In the genomic region with DNA sequence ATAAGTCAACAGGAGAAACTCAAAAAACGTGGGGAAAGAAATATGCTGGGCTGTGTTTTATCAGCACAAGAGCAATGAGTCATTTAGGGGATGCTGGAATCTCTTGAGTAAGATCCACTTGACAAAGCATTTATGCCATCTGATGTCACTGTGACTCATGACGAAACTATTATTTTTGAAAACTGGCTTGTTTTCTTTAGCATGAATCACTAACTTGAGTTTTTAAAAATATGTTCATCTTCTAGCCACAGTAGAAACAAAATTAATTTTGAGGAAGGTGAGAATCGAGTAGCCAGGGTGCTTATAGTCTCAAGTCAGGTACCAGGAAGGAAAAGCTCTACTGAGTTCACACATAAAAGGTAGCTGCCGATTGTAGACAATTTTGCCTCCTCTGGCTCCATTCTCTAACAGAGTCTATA, we compare ENCODE assay signal across 12 cellular contexts.
DNase-seq lines count a peak whose midpoint lies in the region; FAIRE-seq and TF ChIP-seq lines count a peak whose summit lies in the region.
"Had no signal": no experiment of that assay in that cellular context is flagged by ENCODE, and none has a peak within 500 bp of the region (broad histone marks: within the 10 kb centered on the region; RNA-seq: fewer than 3 reads in every experiment).

No MANE protein-coding gene starts in this region.

- FAIRE-seq in astrocyte (lab: Jason Lieb, UNC), result peak; percentile 99

- no peaks in the 10 kb centered on the region for H3K27me3 ChIP-seq in astrocyte (ENCODE audit: insufficient read depth, low read length)
- H3K27me3 ChIP-seq in kidney epithelial cell (ENCODE audit: control insufficient read depth, insufficient read depth, low read length), result no peaks in the 10 kb centered on the region
- H3K27me3 ChIP-seq in endodermal cell (ENCODE audit: control insufficient read depth, insufficient read depth, low read length, poor library complexity, severe bottlenecking), result no peaks in the 10 kb centered on the region
- H3K27me3 ChIP-seq in tibial nerve, result no peaks in the 10 kb centered on the region

- H3K4me2 ChIP-seq in astrocyte (ENCODE audit: low read length), result peak overlapping the region; percentile 70

- H3K9me3 ChIP-seq in astrocyte (ENCODE audit: insufficient read depth, low read depth, low read length) (peaks cover 7% of the 10 kb centered on the region), endodermal cell (ENCODE audit: control insufficient read depth, low read length) (peaks cover 7% of the 10 kb centered on the region), tibial nerve (peaks cover 0 to 6% (median 0%) of the 10 kb centered on the region in 4 donors)

- no peak for TF ChIP-seq CTCF in astrocyte (IDR thresholded peaks at IDR 0.05; ENCODE audit: insufficient read depth, low read depth, low read length)
- no peak for TF ChIP-seq CTCF in kidney epithelial cell (IDR thresholded peaks at IDR 0.05; ENCODE audit: insufficient read depth, low read length, poor library complexity, severe bottlenecking)
- TF ChIP-seq CTCF in endodermal cell (conservative IDR thresholded peaks at IDR 0.05), result no peak
- TF ChIP-seq CTCF in tibial nerve (IDR thresholded peaks at IDR 0.05), result no peak

- DNase-seq in AG20443 (ENCODE audit: low spot score), result peak; percentile 85
- peak; percentile 98 for DNase-seq in HS-5 (ENCODE audit: low read depth)
- peak; percentile 99 for DNase-seq in astrocyte (ENCODE audit: low read depth)
- peak; percentile 96 for DNase-seq in kidney epithelial cell (ENCODE audit: low read depth)
- no peak for DNase-seq in endodermal cell
- DNase-seq in activated T-helper 2 cell treated with anti-CD3 and anti-CD28 coated beads, Interferon-gamma antibody, Interleukin-2, Interleukin-4, amounts not matched to agents 10 μg/mL and 5 μg/mL and 100 μg/mL, durations not matched to agents 14 hours and 24 hours and 36 hours (ENCODE audit: low spot score), result no peak
- no peak for DNase-seq in stimulated activated CD4-positive, alpha-beta T cell treated with anti-CD3 and anti-CD28 coated beads, Interleukin-4, amount 100 ng/mL, for 4 hours
- DNase-seq in tibial nerve (ENCODE audit: low spot score in 2 of 2), result no peak
- DNase-seq: effector memory CD8-positive, alpha-beta T cell; GDM1; natural killer cell; NCI-H1417 had no signal

- no peak for TF ChIP-seq EP300 in tibial nerve (IDR thresholded peaks at IDR 0.05)

- H3K9ac ChIP-seq in astrocyte (ENCODE audit: low read length), result peak overlapping the region; percentile 56
- no peak overlapping the region for H3K9ac ChIP-seq in endodermal cell (ENCODE audit: extremely low read depth, low read length, poor library complexity, severe bottlenecking)

- H3K4me1 ChIP-seq in astrocyte (ENCODE audit: insufficient read depth, low read length) (peaks cover 15% of the 10 kb centered on the region), endodermal cell (ENCODE audit: control insufficient read depth, insufficient read depth, low read length) (no peaks in the 10 kb centered on the region), tibial nerve (peaks cover 0 to 7% (median 0%) of the 10 kb centered on the region in 4 donors)

- H3K36me3 Mint-ChIP-seq in astrocyte (ENCODE audit: low read depth, unreplicated experiment) (no peaks in the 10 kb centered on the region), endodermal cell (ENCODE audit: low read depth) (peaks cover 5% of the 10 kb centered on the region)
- H3K36me3 Mint-ChIP-seq in activated T-helper 2 cell treated with anti-CD3 and anti-CD28 coated beads, Interferon-gamma antibody, Interleukin-2, Interleukin-4, amounts not matched to agents 10 μg/mL and 5 μg/mL and 100 μg/mL, durations not matched to agents 14 hours and 24 hours and 36 hours (ENCODE audit: low read depth), result no peaks in the 10 kb centered on the region
- H3K36me3 Mint-ChIP-seq: natural killer cell had no signal

- H3K79me2 ChIP-seq in astrocyte (ENCODE audit: insufficient read depth, low read length), result no peaks in the 10 kb centered on the region

- H3K27me3 Mint-ChIP-seq in astrocyte (ENCODE audit: low read depth, unreplicated experiment), result no peaks in the 10 kb centered on the region
- no peaks in the 10 kb centered on the region for H3K27me3 Mint-ChIP-seq in endodermal cell (ENCODE audit: insufficient read depth)
- H3K27me3 Mint-ChIP-seq in activated T-helper 2 cell treated with anti-CD3 and anti-CD28 coated beads, Interferon-gamma antibody, Interleukin-2, Interleukin-4, amounts not matched to agents 10 μg/mL and 5 μg/mL and 100 μg/mL, durations not matched to agents 14 hours and 24 hours and 36 hours (ENCODE audit: low read depth), result no peaks in the 10 kb centered on the region
- H3K27me3 Mint-ChIP-seq: effector memory CD8-positive, alpha-beta T cell had no signal

- no peaks in the 10 kb centered on the region for H3K36me3 ChIP-seq in astrocyte (ENCODE audit: insufficient read depth, low read length)
- H3K36me3 ChIP-seq in kidney epithelial cell (ENCODE audit: control insufficient read depth, insufficient read depth, low read length), result no peaks in the 10 kb centered on the region
- H3K36me3 ChIP-seq in endodermal cell (ENCODE audit: control insufficient read depth, insufficient read depth, low read length), result no peaks in the 10 kb centered on the region
- H3K36me3 ChIP-seq in tibial nerve, result no peaks in the 10 kb centered on the region

- peak overlapping the region; percentile 87 for H3K27ac ChIP-seq in astrocyte (ENCODE audit: low read depth, low read length)
- no peak overlapping the region for H3K27ac ChIP-seq in endodermal cell (ENCODE audit: low read depth, low read length)
- no peak overlapping the region for H3K27ac ChIP-seq in tibial nerve

- H3K4me3 ChIP-seq in astrocyte (ENCODE audit: insufficient read depth, low read depth, low read length) (peak overlapping the region; percentile 15), kidney epithelial cell (ENCODE audit: low read depth, low read length) (no peak overlapping the region), endodermal cell (ENCODE audit: low read length) (no peak overlapping the region), tibial nerve (no peak overlapping the region)

- no peak overlapping the region for H2AFZ ChIP-seq in astrocyte (ENCODE audit: low read depth, low read length)

- peak overlapping the region; percentile 31 for H3K4me3 Mint-ChIP-seq in astrocyte (ENCODE audit: unreplicated experiment)
- H3K4me3 Mint-ChIP-seq in endodermal cell, result no peak overlapping the region
- no peak overlapping the region for H3K4me3 Mint-ChIP-seq in activated T-helper 2 cell treated with anti-CD3 and anti-CD28 coated beads, Interferon-gamma antibody, Interleukin-2, Interleukin-4, amounts not matched to agents 10 μg/mL and 5 μg/mL and 100 μg/mL, durations not matched to agents 14 hours and 24 hours and 36 hours (ENCODE audit: low read depth)
- H3K4me3 Mint-ChIP-seq: effector memory CD8-positive, alpha-beta T cell; natural killer cell had no signal

- H3K4me1 Mint-ChIP-seq in astrocyte (ENCODE audit: low read depth, unreplicated experiment), result peaks cover 21% of the 10 kb centered on the region
- no peaks in the 10 kb centered on the region for H3K4me1 Mint-ChIP-seq in endodermal cell
- no peaks in the 10 kb centered on the region for H3K4me1 Mint-ChIP-seq in activated T-helper 2 cell treated with anti-CD3 and anti-CD28 coated beads, Interferon-gamma antibody, Interleukin-2, Interleukin-4, amounts not matched to agents 10 μg/mL and 5 μg/mL and 100 μg/mL, durations not matched to agents 14 hours and 24 hours and 36 hours (ENCODE audit: low read depth)
- H3K4me1 Mint-ChIP-seq: natural killer cell had no signal

- 71 to 79% methylated on average over 4 of the region's 4 CpGs for WGBS in endodermal cell (ENCODE audit: insufficient coverage in 1 of 2, insufficient read length in 1 of 2), 2 experiments
- WGBS in tibial nerve, 2 donors, result 52% methylated on average over 4 of the region's 4 CpGs

- H4K20me1 ChIP-seq in astrocyte (ENCODE audit: insufficient read depth, low read length), result no peaks in the 10 kb centered on the region

- intact Hi-C loops in activated T-helper 2 cell treated with anti-CD3 and anti-CD28 coated beads, Interferon-gamma antibody, Interleukin-2, Interleukin-4, amounts not matched to agents 10 μg/mL and 5 μg/mL and 100 μg/mL, durations not matched to agents 14 hours and 24 hours and 36 hours (cut with micrococcal nuclease), result no loop called here

- H3K27ac Mint-ChIP-seq in astrocyte (ENCODE audit: unreplicated experiment) (peak overlapping the region; percentile 98), endodermal cell (no peak overlapping the region)
- H3K27ac Mint-ChIP-seq in activated T-helper 2 cell treated with anti-CD3 and anti-CD28 coated beads, Interferon-gamma antibody, Interleukin-2, Interleukin-4, amounts not matched to agents 10 μg/mL and 5 μg/mL and 100 μg/mL, durations not matched to agents 14 hours and 24 hours and 36 hours, result no peak overlapping the region
- H3K27ac Mint-ChIP-seq: effector memory CD8-positive, alpha-beta T cell; natural killer cell had no signal

- TF ChIP-seq POLR2A in tibial nerve (IDR thresholded peaks at IDR 0.05), result no peak

- H3K9me3 Mint-ChIP-seq in astrocyte (ENCODE audit: unreplicated experiment), result peaks cover 8% of the 10 kb centered on the region
- peaks cover 25% of the 10 kb centered on the region for H3K9me3 Mint-ChIP-seq in endodermal cell
- H3K9me3 Mint-ChIP-seq in activated T-helper 2 cell treated with anti-CD3 and anti-CD28 coated beads, Interferon-gamma antibody, Interleukin-2, Interleukin-4, amounts not matched to agents 10 μg/mL and 5 μg/mL and 100 μg/mL, durations not matched to agents 14 hours and 24 hours and 36 hours, result peaks cover 13% of the 10 kb centered on the region

Comparison
In these comparisons a context has a peak if more than half of its experiments do, and no peak if none do; other contexts are left out.
1. DNase-seq: peak in AG20443 (single experiment), HS-5 (single experiment), astrocyte (single experiment) and kidney epithelial cell (single experiment); none in endodermal cell (single experiment), activated T-helper 2 cell treated with anti-CD3 and anti-CD28 coated beads, Interferon-gamma antibody, Interleukin-2, Interleukin-4, amounts not matched to agents 10 μg/mL and 5 μg/mL and 100 μg/mL, durations not matched to agents 14 hours and 24 hours and 36 hours (single experiment), stimulated activated CD4-positive, alpha-beta T cell treated with anti-CD3 and anti-CD28 coated beads, Interleukin-4, amount 100 ng/mL, for 4 hours (0 of 2) and tibial nerve (0 of 2).